In genomic region chr1:110504221-110504620, GRCh38 we compare ENCODE assay signal across 21 cellular contexts. TPM values are rescaled to one million over a fixed set of nuclear protein-coding genes. Genes with fewer than 3 reads are reported as not detected.
A peak's percentile ranks its signal among the peaks of the same experiment; 100 is the strongest.
DNase-seq lines count a peak whose midpoint lies in the region; ATAC-seq and TF ChIP-seq lines count a peak whose summit lies in the region.
"Had no signal": no experiment of that assay in that cellular context is flagged by ENCODE, and none has a peak within 500 bp of the region (broad histone marks: within the 10 kb centered on the region; RNA-seq: fewer than 3 reads in every experiment).

No MANE protein-coding gene starts in this region.

- no peaks in the 10 kb centered on the region for H3K9me3 Mint-ChIP-seq in CD8-positive, alpha-beta memory T cell
- H3K9me3 Mint-ChIP-seq: CD14-positive monocyte; CD4-positive, alpha-beta T cell; CD8-positive, alpha-beta T cell had no signal

- no peak for TF ChIP-seq CTCF in HEK293 (tag by site-specific recombination; IDR thresholded peaks at IDR 0.05)
- no peak for TF ChIP-seq CTCF in lower lobe of right lung (IDR thresholded peaks at IDR 0.05)

- ATAC-seq in lower lobe of right lung (peak in 1 of 2 donors; percentile 4), GM19324 (IDR thresholded peaks at IDR 0.05; ENCODE audit: low FRiP score, unreplicated experiment) (no peak)
- ATAC-seq: CD8-positive, alpha-beta T cell; GM12878 had no signal

- H3K4me1 Mint-ChIP-seq in CD8-positive, alpha-beta memory T cell = no peaks in the 10 kb centered on the region

- POLR2A ChIA-PET in HEK293 (lab: Yijun Ruan, JAX) = no interaction called here
- POLR2A ChIA-PET in CD8-positive, alpha-beta memory T cell (lab: Charles Lee) = no interaction called here

- intact Hi-C loops in lower lobe of right lung (cut with DNase I) = no loop called here

- no peak overlapping the region for H3K27ac Mint-ChIP-seq in CD8-positive, alpha-beta memory T cell
- H3K27ac Mint-ChIP-seq: CD4-positive, alpha-beta T cell; CD8-positive, alpha-beta T cell had no signal

- H3K27me3 Mint-ChIP-seq in CD8-positive, alpha-beta memory T cell = peaks cover 14 to 41% of the 10 kb centered on the region in 2 donors

- H3K4me1 ChIP-seq in HEK293 (ENCODE audit: control insufficient read depth, insufficient read depth, low read length) (no peaks in the 10 kb centered on the region), lower lobe of right lung (peaks cover 7% of the 10 kb centered on the region)
- no peaks in the 10 kb centered on the region for H3K4me1 ChIP-seq in CD8-positive, alpha-beta memory T cell (ENCODE audit: insufficient read depth, low read length)
- H3K4me1 ChIP-seq: BE2C had no signal

- H3K9me3 ChIP-seq in HEK293 (ENCODE audit: control insufficient read depth, insufficient read depth, low read depth, low read length) = no peaks in the 10 kb centered on the region
- no peaks in the 10 kb centered on the region for H3K9me3 ChIP-seq in lower lobe of right lung
- no peaks in the 10 kb centered on the region for H3K9me3 ChIP-seq in CD8-positive, alpha-beta memory T cell (ENCODE audit: low read length)
- H3K9me3 ChIP-seq: BE2C, BLaER1 had no signal

- H3K27ac ChIP-seq in HEK293 (ENCODE audit: extremely low read depth, low read depth, low read length) (no peak overlapping the region), lower lobe of right lung (no peak overlapping the region)
- no peak overlapping the region for H3K27ac ChIP-seq in CD8-positive, alpha-beta memory T cell (ENCODE audit: low read depth, low read length)
- H3K27ac ChIP-seq: BLaER1 had no signal

- DNase-seq in MV-4-11 (lab: John Stamatoyannopoulos, UW) = peak; percentile 17
- peak; percentile 59 for DNase-seq in lower lobe of right lung
- DNase-seq in GF-D8 (lab: John Stamatoyannopoulos, UW) = no peak
- DNase-seq in CD8-positive, alpha-beta memory T cell = no peak
- DNase-seq in DMS114 treated with DMSO at 0.1 percent for 48 hours (lab: John Stamatoyannopoulos, UW; ENCODE audit: unreplicated experiment) = no peak
- DNase-seq: 8988T; ACHN; BE2C; C1 segment of cervical spinal cord; CD4-positive, alpha-beta T cell; CD8-positive, alpha-beta T cell; COR-L47; DMS 273 treated with DMSO at 0.1 percent for 48 hours; DMS79 treated with DMSO at 0.1 percent for 48 hours had no signal

- CTCF ChIA-PET in HEK293 (lab: Yijun Ruan, JAX) = interaction anchor here (0.6 to 1.9 kb wide), 6 partner anchors 8 to 476 kb away, joined by 3 to 12 read pairs (median 4); no protein-coding TSS in a partner anchor
- CTCF ChIA-PET in CD8-positive, alpha-beta memory T cell (lab: Charles Lee) = interaction anchor here (1.1 kb wide), 1 partner anchor 8 kb away, joined by 3 read pairs; no protein-coding TSS in a partner anchor

- H3K4me3 ChIP-seq in HEK293 (ENCODE audit: low read depth, low read length) (no peak overlapping the region), lower lobe of right lung (no peak overlapping the region)
- no peak overlapping the region for H3K4me3 ChIP-seq in CD8-positive, alpha-beta memory T cell (ENCODE audit: low read length)
- H3K4me3 ChIP-seq: BLaER1, GM12878 had no signal

- H3K27me3 ChIP-seq in lower lobe of right lung (ENCODE audit: low read depth) = no peaks in the 10 kb centered on the region
- no peaks in the 10 kb centered on the region for H3K27me3 ChIP-seq in CD8-positive, alpha-beta memory T cell (ENCODE audit: insufficient read depth, low read length, poor library complexity, severe bottlenecking)
- H3K27me3 ChIP-seq: BE2C, BLaER1 had no signal

- H3K36me3 ChIP-seq in HEK293 (ENCODE audit: control insufficient read depth in 2 of 2, insufficient read depth in 1 of 2, low read length in 2 of 2) (no peaks in the 10 kb centered on the region), lower lobe of right lung (no peaks in the 10 kb centered on the region)
- no peaks in the 10 kb centered on the region for H3K36me3 ChIP-seq in CD8-positive, alpha-beta memory T cell (ENCODE audit: insufficient read depth, low read length)
- H3K36me3 ChIP-seq: BE2C, BLaER1 had no signal

- H3K4me3 Mint-ChIP-seq in CD8-positive, alpha-beta memory T cell = no peak overlapping the region
- H3K4me3 Mint-ChIP-seq: CD14-positive monocyte; CD4-positive, alpha-beta T cell; CD8-positive, alpha-beta T cell had no signal

- H3K36me3 Mint-ChIP-seq in CD8-positive, alpha-beta memory T cell = no peaks in the 10 kb centered on the region
- H3K36me3 Mint-ChIP-seq: CD14-positive monocyte; CD8-positive, alpha-beta T cell had no signal

TF ChIP-seq in HEK293, 187 proteins besides CTCF, POLR2A, EP300 and RAD21:
- TF ChIP-seq REPIN1 (tag by site-specific recombination; IDR thresholded peaks at IDR 0.05; ENCODE audit: low read depth) = no peak
- TF ChIP-seq ZNF692 (tag by site-specific recombination; IDR thresholded peaks at IDR 0.05) = peak; percentile 87
- TF ChIP-seq ZFP69B (tag by site-specific recombination; IDR thresholded peaks at IDR 0.05) = 0 out of 2 replicates have a peak, but pooled peaks have one; percentile 45
TF ChIP-seq in HEK293: peak in this region for 2.

RNA-seq across cellular contexts. Expression of gene KCNA10, which starts 14.8 kb away (rescaled TPM):
- total RNA-seq in lower lobe of right lung = not detected
- not detected for total RNA-seq in CD8-positive, alpha-beta memory T cell
- not detected for polyA plus RNA-seq in CD8-positive, alpha-beta memory T cell
- total RNA-seq: A673; CD4-positive, alpha-beta T cell; CD8-positive, alpha-beta T cell; GM12878 had no signal
- polyA plus RNA-seq: AG04450, CD14-positive monocyte, GM12878 had no signal

RNA-seq across cellular contexts. Expression of gene PROK1, which starts 53.3 kb away (rescaled TPM):
- total RNA-seq in lower lobe of right lung = not detected
- total RNA-seq in CD8-positive, alpha-beta memory T cell = not detected
- not detected for polyA plus RNA-seq in CD8-positive, alpha-beta memory T cell
- total RNA-seq: A673; CD4-positive, alpha-beta T cell; CD8-positive, alpha-beta T cell; GM12878 had no signal
- polyA plus RNA-seq: AG04450, CD14-positive monocyte, GM12878 had no signal

Comparison
In these comparisons a context has a peak if more than half of its experiments do, and no peak if none do; other contexts are left out.
1. DNase-seq: peak in MV-4-11 (single experiment) and lower lobe of right lung (single experiment); none in GF-D8 (single experiment), CD8-positive, alpha-beta memory T cell (0 of 5) and DMS114 treated with DMSO at 0.1 percent for 48 hours (single experiment).